Comparison of ENCODE assay signal across 1 cellular context in the genomic region with DNA sequence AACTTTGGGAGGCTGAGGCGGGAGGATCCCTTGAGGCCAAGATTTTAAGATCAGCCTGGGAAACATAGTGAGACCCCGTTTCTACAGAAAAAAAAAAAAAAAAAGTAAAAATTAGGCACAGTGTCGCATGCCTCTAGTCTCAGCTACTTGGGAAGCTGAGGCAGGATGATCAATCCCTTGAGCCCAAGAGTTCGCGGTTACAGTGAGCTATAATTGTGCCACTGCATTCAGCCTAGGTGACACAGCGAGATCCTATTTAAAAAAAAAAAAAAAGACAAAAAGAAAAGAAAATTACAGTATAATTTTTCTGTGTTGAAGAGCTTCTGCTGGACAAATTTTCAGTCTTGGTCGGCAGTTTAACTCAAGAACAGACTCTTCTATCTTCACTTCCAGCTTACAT.
TF ChIP-seq lines count a peak whose summit lies in the region.

No MANE protein-coding gene starts in this region.

TF ChIP-seq in WTC11, 78 proteins besides CTCF, POLR2A, EP300 and RAD21 (continued from another document):
- TF ChIP-seq, protein P1, sequence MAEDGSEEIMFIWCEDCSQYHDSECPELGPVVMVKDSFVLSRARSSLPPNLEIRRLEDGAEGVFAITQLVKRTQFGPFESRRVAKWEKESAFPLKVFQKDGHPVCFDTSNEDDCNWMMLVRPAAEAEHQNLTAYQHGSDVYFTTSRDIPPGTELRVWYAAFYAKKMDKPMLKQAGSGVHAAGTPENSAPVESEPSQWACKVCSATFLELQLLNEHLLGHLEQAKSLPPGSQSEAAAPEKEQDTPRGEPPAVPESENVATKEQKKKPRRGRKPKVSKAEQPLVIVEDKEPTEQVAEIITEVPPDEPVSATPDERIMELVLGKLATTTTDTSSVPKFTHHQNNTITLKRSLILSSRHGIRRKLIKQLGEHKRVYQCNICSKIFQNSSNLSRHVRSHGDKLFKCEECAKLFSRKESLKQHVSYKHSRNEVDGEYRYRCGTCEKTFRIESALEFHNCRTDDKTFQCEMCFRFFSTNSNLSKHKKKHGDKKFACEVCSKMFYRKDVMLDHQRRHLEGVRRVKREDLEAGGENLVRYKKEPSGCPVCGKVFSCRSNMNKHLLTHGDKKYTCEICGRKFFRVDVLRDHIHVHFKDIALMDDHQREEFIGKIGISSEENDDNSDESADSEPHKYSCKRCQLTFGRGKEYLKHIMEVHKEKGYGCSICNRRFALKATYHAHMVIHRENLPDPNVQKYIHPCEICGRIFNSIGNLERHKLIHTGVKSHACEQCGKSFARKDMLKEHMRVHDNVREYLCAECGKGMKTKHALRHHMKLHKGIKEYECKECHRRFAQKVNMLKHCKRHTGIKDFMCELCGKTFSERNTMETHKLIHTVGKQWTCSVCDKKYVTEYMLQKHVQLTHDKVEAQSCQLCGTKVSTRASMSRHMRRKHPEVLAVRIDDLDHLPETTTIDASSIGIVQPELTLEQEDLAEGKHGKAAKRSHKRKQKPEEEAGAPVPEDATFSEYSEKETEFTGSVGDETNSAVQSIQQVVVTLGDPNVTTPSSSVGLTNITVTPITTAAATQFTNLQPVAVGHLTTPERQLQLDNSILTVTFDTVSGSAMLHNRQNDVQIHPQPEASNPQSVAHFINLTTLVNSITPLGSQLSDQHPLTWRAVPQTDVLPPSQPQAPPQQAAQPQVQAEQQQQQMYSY (CRISPR knock-in tag; IDR thresholded peaks at IDR 0.05) = no peak
- TF ChIP-seq ZNF317 (CRISPR knock-in tag; IDR thresholded peaks at IDR 0.05; ENCODE audit: borderline replicate concordance, low read depth) = no peak
- no peak for TF ChIP-seq OVOL2 (CRISPR knock-in tag; IDR thresholded peaks at IDR 0.05; ENCODE audit: borderline replicate concordance)
- TF ChIP-seq, protein P2, sequence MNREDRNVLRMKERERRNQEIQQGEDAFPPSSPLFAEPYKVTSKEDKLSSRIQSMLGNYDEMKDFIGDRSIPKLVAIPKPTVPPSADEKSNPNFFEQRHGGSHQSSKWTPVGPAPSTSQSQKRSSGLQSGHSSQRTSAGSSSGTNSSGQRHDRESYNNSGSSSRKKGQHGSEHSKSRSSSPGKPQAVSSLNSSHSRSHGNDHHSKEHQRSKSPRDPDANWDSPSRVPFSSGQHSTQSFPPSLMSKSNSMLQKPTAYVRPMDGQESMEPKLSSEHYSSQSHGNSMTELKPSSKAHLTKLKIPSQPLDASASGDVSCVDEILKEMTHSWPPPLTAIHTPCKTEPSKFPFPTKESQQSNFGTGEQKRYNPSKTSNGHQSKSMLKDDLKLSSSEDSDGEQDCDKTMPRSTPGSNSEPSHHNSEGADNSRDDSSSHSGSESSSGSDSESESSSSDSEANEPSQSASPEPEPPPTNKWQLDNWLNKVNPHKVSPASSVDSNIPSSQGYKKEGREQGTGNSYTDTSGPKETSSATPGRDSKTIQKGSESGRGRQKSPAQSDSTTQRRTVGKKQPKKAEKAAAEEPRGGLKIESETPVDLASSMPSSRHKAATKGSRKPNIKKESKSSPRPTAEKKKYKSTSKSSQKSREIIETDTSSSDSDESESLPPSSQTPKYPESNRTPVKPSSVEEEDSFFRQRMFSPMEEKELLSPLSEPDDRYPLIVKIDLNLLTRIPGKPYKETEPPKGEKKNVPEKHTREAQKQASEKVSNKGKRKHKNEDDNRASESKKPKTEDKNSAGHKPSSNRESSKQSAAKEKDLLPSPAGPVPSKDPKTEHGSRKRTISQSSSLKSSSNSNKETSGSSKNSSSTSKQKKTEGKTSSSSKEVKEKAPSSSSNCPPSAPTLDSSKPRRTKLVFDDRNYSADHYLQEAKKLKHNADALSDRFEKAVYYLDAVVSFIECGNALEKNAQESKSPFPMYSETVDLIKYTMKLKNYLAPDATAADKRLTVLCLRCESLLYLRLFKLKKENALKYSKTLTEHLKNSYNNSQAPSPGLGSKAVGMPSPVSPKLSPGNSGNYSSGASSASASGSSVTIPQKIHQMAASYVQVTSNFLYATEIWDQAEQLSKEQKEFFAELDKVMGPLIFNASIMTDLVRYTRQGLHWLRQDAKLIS (CRISPR knock-in tag; IDR thresholded peaks at IDR 0.05; ENCODE audit: borderline replicate concordance) = no peak
- TF ChIP-seq CREB1 (CRISPR knock-in tag; IDR thresholded peaks at IDR 0.05) = no peak
- TF ChIP-seq, protein P3, sequence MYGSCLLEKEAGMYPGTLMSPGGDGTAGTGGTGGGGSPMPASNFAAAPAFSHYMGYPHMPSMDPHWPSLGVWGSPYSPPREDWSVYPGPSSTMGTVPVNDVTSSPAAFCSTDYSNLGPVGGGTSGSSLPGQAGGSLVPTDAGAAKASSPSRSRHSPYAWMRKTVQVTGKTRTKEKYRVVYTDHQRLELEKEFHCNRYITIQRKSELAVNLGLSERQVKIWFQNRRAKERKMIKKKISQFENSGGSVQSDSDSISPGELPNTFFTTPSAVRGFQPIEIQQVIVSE (CRISPR knock-in tag; IDR thresholded peaks at IDR 0.05; ENCODE audit: borderline replicate concordance) = no peak
- no peak for TF ChIP-seq ATF1 (CRISPR knock-in tag; IDR thresholded peaks at IDR 0.05)
- TF ChIP-seq, protein P4, sequence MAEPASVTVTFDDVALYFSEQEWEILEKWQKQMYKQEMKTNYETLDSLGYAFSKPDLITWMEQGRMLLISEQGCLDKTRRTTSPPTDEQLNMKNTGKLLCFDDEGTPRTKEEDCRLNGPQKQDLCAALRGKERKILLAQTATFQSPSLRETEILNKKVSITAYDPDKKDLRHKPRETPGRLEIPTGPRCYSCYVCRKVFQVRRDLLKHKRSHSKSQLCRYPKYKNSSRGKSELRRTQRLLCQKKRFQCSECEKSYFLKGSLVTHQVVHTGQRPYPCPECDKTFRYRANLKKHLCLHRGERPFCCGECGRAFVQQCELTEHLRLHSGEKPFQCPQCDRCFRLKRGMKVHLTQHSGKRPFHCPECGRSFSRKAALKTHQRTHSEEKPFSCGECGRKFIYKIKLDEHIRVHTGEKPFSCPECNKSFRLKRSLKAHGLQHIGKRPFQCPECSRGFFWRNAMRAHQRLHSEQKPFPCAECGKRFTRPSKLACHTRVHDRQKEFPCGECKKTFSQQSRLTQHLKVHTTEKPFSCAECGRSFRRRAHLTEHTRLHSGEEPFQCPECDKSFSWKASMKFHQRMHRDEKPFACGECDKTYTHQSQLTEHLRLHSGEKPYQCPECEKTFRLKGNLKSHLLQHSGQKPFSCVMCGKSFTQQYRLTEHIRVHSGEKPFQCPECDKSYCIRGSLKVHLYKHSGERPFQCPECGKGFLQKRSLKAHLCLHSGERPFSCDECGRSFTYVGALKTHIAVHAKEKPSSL (CRISPR knock-in tag; conservative IDR thresholded peaks at IDR 0.05) = no peak
- TF ChIP-seq, protein P5, sequence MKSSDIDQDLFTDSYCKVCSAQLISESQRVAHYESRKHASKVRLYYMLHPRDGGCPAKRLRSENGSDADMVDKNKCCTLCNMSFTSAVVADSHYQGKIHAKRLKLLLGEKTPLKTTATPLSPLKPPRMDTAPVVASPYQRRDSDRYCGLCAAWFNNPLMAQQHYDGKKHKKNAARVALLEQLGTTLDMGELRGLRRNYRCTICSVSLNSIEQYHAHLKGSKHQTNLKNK (CRISPR knock-in tag; IDR thresholded peaks at IDR 0.05) = no peak
- TF ChIP-seq ESRRA (CRISPR knock-in tag; IDR thresholded peaks at IDR 0.05; ENCODE audit: borderline replicate concordance) = no peak
- TF ChIP-seq ZBTB21 (CRISPR knock-in tag; IDR thresholded peaks at IDR 0.05; ENCODE audit: borderline replicate concordance) = no peak
